31 cellular contexts compared by ENCODE assay signal in the genomic region with DNA sequence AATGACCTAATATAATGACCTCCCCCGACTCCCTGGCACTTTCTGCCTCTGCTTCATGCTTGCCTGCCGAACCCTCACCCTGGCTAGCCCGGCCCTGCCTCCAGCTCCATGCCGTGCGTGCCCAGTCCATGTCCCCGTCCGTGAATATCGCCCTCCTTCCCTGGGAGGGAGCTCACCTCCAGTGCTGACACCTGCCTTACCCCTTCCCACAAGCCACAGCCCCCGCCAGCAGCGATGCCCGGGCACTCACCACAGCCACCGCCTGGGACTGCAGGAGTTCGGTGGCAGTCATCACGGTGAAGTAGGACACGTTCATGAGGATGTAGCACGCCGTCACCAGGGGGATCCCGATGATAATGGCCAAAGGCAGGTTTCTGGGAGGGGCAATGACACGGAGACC. TPM values are rescaled to one million over a fixed set of nuclear protein-coding genes. Genes with fewer than 3 reads are reported as not detected.
"Had no signal": no experiment of that assay in that cellular context is flagged by ENCODE, and none has a peak within 500 bp of the region (broad histone marks: within the 10 kb centered on the region; RNA-seq: fewer than 3 reads in every experiment).

No MANE protein-coding gene starts in this region.

- H3K36me3 ChIP-seq: cardiac muscle cell, SJSA1 had no signal

- H3K27ac ChIP-seq: ascending aorta, cardiac muscle cell, SJSA1 had no signal

- DNase-seq: activated CD4-positive, alpha-beta T cell treated with anti-CD3 and anti-CD28 coated beads, Interleukin-2, amount 10 ng/mL, durations not matched to agents 24 days and 14 days; activated CD4-positive, alpha-beta T cell treated with anti-CD3 and anti-CD28 coated beads, Interleukin-2, amount 50 U/mL, for 4 hours; activated CD8-positive, alpha-beta T cell treated with anti-CD3 and anti-CD28 coated beads for 36 hours; activated effector memory CD4-positive, alpha-beta T cell treated with Interleukin-2 at 50 U/mL for 16 hours; activated naive CD4-positive, alpha-beta T cell; activated naive CD4-positive, alpha-beta T cell treated with anti-CD3 and anti-CD28 coated beads, Interleukin-2, amount 50 U/mL, for 16 hours; activated naive CD8-positive, alpha-beta T cell treated with anti-CD3 and anti-CD28 coated beads for 36 hours; activated T-cell treated with anti-CD3 and anti-CD28 coated beads for 4 hours; activated T-cell treated with anti-CD3 and anti-CD28 coated beads, Interleukin-2, amount 50 U/mL, for 48 hours; amniotic stem cell; Karpas-422; KBM-7; NCI-H1105; NCI-H1417 treated with DMSO at 0.1 percent for 48 hours; NCI-H187 treated with DMSO at 0.1 percent for 48 hours; NCI-H2081; NCI-H345; NCI-H524 treated with DMSO at 0.1 percent for 48 hours; SHP77; SK-N-SH had no signal

- H3K4me1 ChIP-seq: ascending aorta, SJSA1 had no signal

- H3K4me3 Mint-ChIP-seq: activated CD4-positive, alpha-beta T cell treated with anti-CD3 and anti-CD28 coated beads, Interleukin-2, amount 10 ng/mL, durations not matched to agents 24 days and 14 days; activated CD8-positive, alpha-beta T cell treated with anti-CD3 and anti-CD28 coated beads for 36 hours; activated naive CD8-positive, alpha-beta T cell treated with anti-CD3 and anti-CD28 coated beads for 36 hours; IgD-negative memory B cell; T-helper 1 cell treated with Interleukin-12 subunit alpha and Interleukin-12 subunit beta and Interleukin-4 antibody, amounts not matched to agents 30 μg/mL and 1 μg/mL, for 36 hours; T-helper 2 cell treated with Interferon-gamma antibody and Interleukin-4, amounts not matched to agents 5 μg/mL and 100 μg/mL, for 36 hours had no signal

- H3K4me1 Mint-ChIP-seq: activated CD4-positive, alpha-beta T cell treated with anti-CD3 and anti-CD28 coated beads, Interleukin-2, amount 10 ng/mL, durations not matched to agents 24 days and 14 days; activated naive CD8-positive, alpha-beta T cell treated with anti-CD3 and anti-CD28 coated beads for 36 hours had no signal

- H3K27ac Mint-ChIP-seq: activated CD4-positive, alpha-beta T cell treated with anti-CD3 and anti-CD28 coated beads, Interleukin-2, amount 10 ng/mL, durations not matched to agents 24 days and 14 days; activated CD8-positive, alpha-beta T cell treated with anti-CD3 and anti-CD28 coated beads for 36 hours; activated naive CD8-positive, alpha-beta T cell treated with anti-CD3 and anti-CD28 coated beads for 36 hours; IgD-negative memory B cell; T-helper 1 cell treated with Interleukin-12 subunit alpha and Interleukin-12 subunit beta and Interleukin-4 antibody, amounts not matched to agents 30 μg/mL and 1 μg/mL, for 36 hours; T-helper 2 cell treated with Interferon-gamma antibody and Interleukin-4, amounts not matched to agents 5 μg/mL and 100 μg/mL, for 36 hours had no signal

- H3K4me2 ChIP-seq: SK-N-SH had no signal

- H3K27me3 ChIP-seq: ascending aorta, cardiac muscle cell, SJSA1 had no signal

- H3K36me3 Mint-ChIP-seq: activated naive CD8-positive, alpha-beta T cell treated with anti-CD3 and anti-CD28 coated beads for 36 hours had no signal

- H3K9ac ChIP-seq: SK-N-SH had no signal

- ATAC-seq: activated CD8-positive, alpha-beta T cell treated with anti-CD3 and anti-CD28 coated beads for 36 hours; Panc1 had no signal

- H3K9me3 ChIP-seq: ascending aorta, SJSA1, SK-N-SH had no signal

- H3K4me3 ChIP-seq: ascending aorta, cardiac muscle cell, SJSA1 had no signal

- H3K9me3 Mint-ChIP-seq: activated CD4-positive, alpha-beta T cell treated with anti-CD3 and anti-CD28 coated beads, Interleukin-2, amount 10 ng/mL, durations not matched to agents 24 days and 14 days; activated CD8-positive, alpha-beta T cell treated with anti-CD3 and anti-CD28 coated beads for 36 hours; activated naive CD8-positive, alpha-beta T cell treated with anti-CD3 and anti-CD28 coated beads for 36 hours; IgD-negative memory B cell; T-helper 1 cell treated with Interleukin-12 subunit alpha and Interleukin-12 subunit beta and Interleukin-4 antibody, amounts not matched to agents 30 μg/mL and 1 μg/mL, for 36 hours; T-helper 2 cell treated with Interferon-gamma antibody and Interleukin-4, amounts not matched to agents 5 μg/mL and 100 μg/mL, for 36 hours had no signal

RNA-seq across cellular contexts. Expression of a gene that starts 10.0 kb away (rescaled TPM):
- total RNA-seq: activated CD4-positive, alpha-beta T cell treated with anti-CD3 and anti-CD28 coated beads, Interleukin-2, amount 10 ng/mL, durations not matched to agents 24 days and 14 days; activated CD8-positive, alpha-beta memory T cell treated with anti-CD3 and anti-CD28 coated beads for 36 hours; activated CD8-positive, alpha-beta T cell treated with anti-CD3 and anti-CD28 coated beads for 36 hours; activated naive CD8-positive, alpha-beta T cell treated with anti-CD3 and anti-CD28 coated beads for 36 hours; ascending aorta; MCF 10A; NCI-H460; RPMI7951; SJSA1 had no signal
- polyA plus RNA-seq: IgD-negative memory B cell, SK-N-SH had no signal
